Comparison of ENCODE assay signal across 14 cellular contexts in genomic region chrX:23228454-23228853, GRCh38.
DNase-seq lines count a peak whose midpoint lies in the region; ATAC-seq lines count a peak whose summit lies in the region.
"Had no signal": no experiment of that assay in that cellular context is flagged by ENCODE, and none has a peak within 500 bp of the region (broad histone marks: within the 10 kb centered on the region; RNA-seq: fewer than 3 reads in every experiment).

No MANE protein-coding gene starts in this region.

- peaks cover 12% of the 10 kb centered on the region for H3K27me3 Mint-ChIP-seq in activated T-cell treated with anti-CD3 and anti-CD28 coated beads, Interleukin-2, amount 50 U/mL, for 72 hours (ENCODE audit: low read depth)

- H3K9me3 Mint-ChIP-seq in activated T-cell treated with anti-CD3 and anti-CD28 coated beads, Interleukin-2, amount 50 U/mL, for 72 hours, result peaks cover 0 to 1% of the 10 kb centered on the region in 2 donors
- H3K9me3 Mint-ChIP-seq: CD8-positive, alpha-beta T cell had no signal

- H3K4me1 Mint-ChIP-seq in activated T-cell treated with anti-CD3 and anti-CD28 coated beads, Interleukin-2, amount 50 U/mL, for 72 hours (ENCODE audit: low read depth), result no peaks in the 10 kb centered on the region

- ATAC-seq in GM18511 (IDR thresholded peaks at IDR 0.05; ENCODE audit: unreplicated experiment), result peak; percentile 60
- ATAC-seq in HG03342 (IDR thresholded peaks at IDR 0.05; ENCODE audit: unreplicated experiment), result peak; percentile 50
- ATAC-seq in activated T-cell treated with anti-CD3 and anti-CD28 coated beads, Interleukin-2, amount 50 U/mL, for 72 hours (replicated peaks in 1 of 2), result no peak
- no peak for ATAC-seq in GM19397 (IDR thresholded peaks at IDR 0.05; ENCODE audit: unreplicated experiment)
- ATAC-seq: CD8-positive, alpha-beta T cell had no signal

- H3K4me3 Mint-ChIP-seq in activated T-cell treated with anti-CD3 and anti-CD28 coated beads, Interleukin-2, amount 50 U/mL, for 72 hours, result no peak overlapping the region
- H3K4me3 Mint-ChIP-seq: CD8-positive, alpha-beta T cell had no signal

- no peak overlapping the region for H3K27ac Mint-ChIP-seq in activated T-cell treated with anti-CD3 and anti-CD28 coated beads, Interleukin-2, amount 50 U/mL, for 72 hours
- H3K27ac Mint-ChIP-seq: CD8-positive, alpha-beta T cell had no signal

- peak; percentile 2 for DNase-seq in inferior parietal cortex (ENCODE audit: extremely low spot score)
- peak; percentile 69 for DNase-seq in renal cortical epithelial cell (ENCODE audit: low read depth)
- DNase-seq in activated T-cell treated with anti-CD3 and anti-CD28 coated beads, Interleukin-2, amount 50 U/mL, for 72 hours, result no peak
- no peak for DNase-seq in Kasumi-1 (lab: John Stamatoyannopoulos, UW)
- DNase-seq: CD8-positive, alpha-beta T cell; IMR-90; Karpas-422; MM.1S; NCI-H1092 treated with DMSO at 0.1 percent for 48 hours; NCI-H2081 treated with DMSO at 0.1 percent for 48 hours; NCI-H510A treated with DMSO at 0.1 percent for 48 hours had no signal

- no peaks in the 10 kb centered on the region for H3K36me3 Mint-ChIP-seq in activated T-cell treated with anti-CD3 and anti-CD28 coated beads, Interleukin-2, amount 50 U/mL, for 72 hours (ENCODE audit: insufficient read depth in 2 of 2)
- H3K36me3 Mint-ChIP-seq: CD8-positive, alpha-beta T cell had no signal

Comparison
In these comparisons a context has a peak if more than half of its experiments do, and no peak if none do; other contexts are left out.
1. ATAC-seq: peak in GM18511 (single experiment) and HG03342 (single experiment); none in activated T-cell treated with anti-CD3 and anti-CD28 coated beads, Interleukin-2, amount 50 U/mL, for 72 hours (0 of 2) and GM19397 (single experiment).
2. DNase-seq: peak in inferior parietal cortex (single experiment) and renal cortical epithelial cell (single experiment); none in activated T-cell treated with anti-CD3 and anti-CD28 coated beads, Interleukin-2, amount 50 U/mL, for 72 hours (0 of 2) and Kasumi-1 (0 of 2).